Comparison of ENCODE assay signal across 11 cellular contexts in the genomic region with DNA sequence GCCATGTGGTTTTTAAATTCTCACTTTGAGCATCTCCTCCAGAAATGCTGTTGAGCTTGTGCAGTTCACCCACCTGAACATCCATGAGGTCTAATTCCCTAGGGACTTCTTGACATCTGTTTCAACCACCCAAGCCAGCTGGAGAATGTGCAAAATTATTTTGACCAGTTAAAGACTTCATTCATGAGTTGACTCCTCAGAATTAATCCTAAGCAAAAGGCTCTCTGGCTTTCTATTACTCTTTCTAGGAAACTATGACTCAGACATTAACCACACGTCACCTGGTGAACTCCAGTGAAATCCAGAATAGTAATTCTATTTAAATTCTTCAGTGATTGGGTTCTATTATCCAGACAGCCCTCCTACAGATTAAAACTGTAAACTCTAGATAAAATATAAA.
DNase-seq lines count a peak whose midpoint lies in the region; ATAC-seq and TF ChIP-seq lines count a peak whose summit lies in the region.
"Had no signal": no experiment of that assay in that cellular context is flagged by ENCODE, and none has a peak within 500 bp of the region (broad histone marks: within the 10 kb centered on the region; RNA-seq: fewer than 3 reads in every experiment).

No MANE protein-coding gene starts in this region.

- ATAC-seq in activated CD8-positive, alpha-beta memory T cell treated with anti-CD3 and anti-CD28 coated beads, Interleukin-2, amount 10 ng/mL, durations not matched to agents 7 days and 5 days = peak; percentile 63
- peak; percentile 85 for ATAC-seq in HG02884 (IDR thresholded peaks at IDR 0.05; ENCODE audit: unreplicated experiment)
- peak; percentile 61 for ATAC-seq in stimulated activated memory B cell treated with anti-CD40 and anti-IgM and Interleukin-4, amounts not matched to agents 10 μg/mL and 1 μg/mL and 100 μg/mL, for 72 hours

- peak overlapping the region; percentile 71 for H3K27ac Mint-ChIP-seq in activated CD8-positive, alpha-beta memory T cell treated with anti-CD3 and anti-CD28 coated beads, Interleukin-2, amount 10 ng/mL, durations not matched to agents 7 days and 5 days
- H3K27ac Mint-ChIP-seq in stimulated activated memory B cell treated with anti-CD40 and anti-IgM and Interleukin-4, amounts not matched to agents 10 μg/mL and 1 μg/mL and 100 μg/mL, for 72 hours = no peak overlapping the region
- no peak overlapping the region for H3K27ac Mint-ChIP-seq in activated T-helper 2 cell treated with anti-CD3 and anti-CD28 coated beads, Interferon-gamma antibody, Interleukin-2, Interleukin-4, amounts not matched to agents 10 μg/mL and 5 μg/mL and 100 μg/mL, durations not matched to agents 14 hours and 24 hours and 36 hours

- no peaks in the 10 kb centered on the region for H3K9me2 ChIP-seq in OCI-LY7 (ENCODE audit: insufficient read depth, low read length)

- peaks cover 17% of the 10 kb centered on the region for H3K4me1 ChIP-seq in OCI-LY7 (ENCODE audit: insufficient read depth, low read length, poor library complexity, severe bottlenecking)

- no peak overlapping the region for H3K27ac ChIP-seq in OCI-LY7 (ENCODE audit: low read depth, low read length, poor library complexity, severe bottlenecking)
- H3K27ac ChIP-seq: C4-2B, PC-9 had no signal

- H3K4me3 ChIP-seq in OCI-LY7 (ENCODE audit: low read depth, low read length, poor library complexity, severe bottlenecking) = no peak overlapping the region
- H3K4me3 ChIP-seq: PC-9 had no signal

- no TSS peak for BruUV-seq in OCI-LY7 (replicated peaks; lab: Mats Ljungman, UMichigan)

- no peaks in the 10 kb centered on the region for H3K36me3 ChIP-seq in OCI-LY7 (ENCODE audit: insufficient read depth, low read length)

- POLR2A ChIA-PET in OCI-LY7 (lab: Charles Lee) = interaction anchor here (1.0 to 2.4 kb wide), 2 partner anchors 15 to 20 kb away, joined by 3 to 6 read pairs; no protein-coding TSS in a partner anchor

- intact Hi-C loops in OCI-LY7 (cut with micrococcal nuclease; ENCODE audit: unreplicated experiment) = no loop called here
- intact Hi-C loops in activated T-helper 2 cell treated with anti-CD3 and anti-CD28 coated beads, Interferon-gamma antibody, Interleukin-2, Interleukin-4, amounts not matched to agents 10 μg/mL and 5 μg/mL and 100 μg/mL, durations not matched to agents 14 hours and 24 hours and 36 hours (cut with micrococcal nuclease) = loop anchor here (5.0 kb wide), 2 partner anchors 64 to 136 kb away; no protein-coding TSS in a partner anchor

- DNase-seq in activated CD8-positive, alpha-beta memory T cell treated with anti-CD3 and anti-CD28 coated beads, Interleukin-2, amount 10 ng/mL, durations not matched to agents 7 days and 5 days = no peak
- no peak for DNase-seq in activated CD8-positive, alpha-beta memory T cell treated with anti-CD3 and anti-CD28 coated beads, Interleukin-2, amount 50 U/mL, for 4 hours
- peak; percentile 35 for DNase-seq in OCI-LY7 (ENCODE audit: low spot score)
- no peak for DNase-seq in activated T-helper 2 cell treated with anti-CD3 and anti-CD28 coated beads, Interferon-gamma antibody, Interleukin-2, Interleukin-4, amounts not matched to agents 10 μg/mL and 5 μg/mL and 100 μg/mL, durations not matched to agents 14 hours and 24 hours and 36 hours (ENCODE audit: low spot score)
- DNase-seq in T1000 (lab: John Stamatoyannopoulos, UW) = no peak
- DNase-seq in NCI-H1436 (lab: John Stamatoyannopoulos, UW) = no peak
- DNase-seq: cerebellar nuclear complex, PC-9 had no signal

- no peak overlapping the region for H3K4me3 Mint-ChIP-seq in activated CD8-positive, alpha-beta memory T cell treated with anti-CD3 and anti-CD28 coated beads, Interleukin-2, amount 10 ng/mL, durations not matched to agents 7 days and 5 days
- no peak overlapping the region for H3K4me3 Mint-ChIP-seq in stimulated activated memory B cell treated with anti-CD40 and anti-IgM and Interleukin-4, amounts not matched to agents 10 μg/mL and 1 μg/mL and 100 μg/mL, for 72 hours
- H3K4me3 Mint-ChIP-seq in activated T-helper 2 cell treated with anti-CD3 and anti-CD28 coated beads, Interferon-gamma antibody, Interleukin-2, Interleukin-4, amounts not matched to agents 10 μg/mL and 5 μg/mL and 100 μg/mL, durations not matched to agents 14 hours and 24 hours and 36 hours (ENCODE audit: low read depth) = no peak overlapping the region

- TF ChIP-seq CTCF in OCI-LY7 (conservative IDR thresholded peaks at IDR 0.05; ENCODE audit: low read length) = no peak

- CTCF ChIA-PET in activated CD8-positive, alpha-beta memory T cell treated with anti-CD3 and anti-CD28 coated beads, Interleukin-2, amount 10 ng/mL, durations not matched to agents 7 days and 5 days (lab: Charles Lee) = no interaction called here
- CTCF ChIA-PET in OCI-LY7 (lab: Charles Lee; ENCODE audit: unreplicated experiment) = no interaction called here

- H3K79me2 ChIP-seq in OCI-LY7 (ENCODE audit: insufficient read depth, low read depth, low read length) = no peaks in the 10 kb centered on the region

- H3K4me1 Mint-ChIP-seq in activated CD8-positive, alpha-beta memory T cell treated with anti-CD3 and anti-CD28 coated beads, Interleukin-2, amount 10 ng/mL, durations not matched to agents 7 days and 5 days = peaks cover 82% of the 10 kb centered on the region
- peaks cover 46% of the 10 kb centered on the region for H3K4me1 Mint-ChIP-seq in stimulated activated memory B cell treated with anti-CD40 and anti-IgM and Interleukin-4, amounts not matched to agents 10 μg/mL and 1 μg/mL and 100 μg/mL, for 72 hours
- peaks cover 68% of the 10 kb centered on the region for H3K4me1 Mint-ChIP-seq in activated T-helper 2 cell treated with anti-CD3 and anti-CD28 coated beads, Interferon-gamma antibody, Interleukin-2, Interleukin-4, amounts not matched to agents 10 μg/mL and 5 μg/mL and 100 μg/mL, durations not matched to agents 14 hours and 24 hours and 36 hours (ENCODE audit: low read depth)

- H2AFZ ChIP-seq in OCI-LY7 (ENCODE audit: low read length) = no peak overlapping the region
- H2AFZ ChIP-seq: PC-9 had no signal

- H3K36me3 Mint-ChIP-seq in activated CD8-positive, alpha-beta memory T cell treated with anti-CD3 and anti-CD28 coated beads, Interleukin-2, amount 10 ng/mL, durations not matched to agents 7 days and 5 days = peaks cover 65% of the 10 kb centered on the region
- peaks cover 79% of the 10 kb centered on the region for H3K36me3 Mint-ChIP-seq in stimulated activated memory B cell treated with anti-CD40 and anti-IgM and Interleukin-4, amounts not matched to agents 10 μg/mL and 1 μg/mL and 100 μg/mL, for 72 hours
- H3K36me3 Mint-ChIP-seq in activated T-helper 2 cell treated with anti-CD3 and anti-CD28 coated beads, Interferon-gamma antibody, Interleukin-2, Interleukin-4, amounts not matched to agents 10 μg/mL and 5 μg/mL and 100 μg/mL, durations not matched to agents 14 hours and 24 hours and 36 hours (ENCODE audit: low read depth) = peaks cover 64% of the 10 kb centered on the region

- no peaks in the 10 kb centered on the region for H3K9me3 ChIP-seq in OCI-LY7 (ENCODE audit: low read length)

- H3K27me3 Mint-ChIP-seq in activated CD8-positive, alpha-beta memory T cell treated with anti-CD3 and anti-CD28 coated beads, Interleukin-2, amount 10 ng/mL, durations not matched to agents 7 days and 5 days = no peaks in the 10 kb centered on the region
- H3K27me3 Mint-ChIP-seq in stimulated activated memory B cell treated with anti-CD40 and anti-IgM and Interleukin-4, amounts not matched to agents 10 μg/mL and 1 μg/mL and 100 μg/mL, for 72 hours = no peaks in the 10 kb centered on the region
- H3K27me3 Mint-ChIP-seq in activated T-helper 2 cell treated with anti-CD3 and anti-CD28 coated beads, Interferon-gamma antibody, Interleukin-2, Interleukin-4, amounts not matched to agents 10 μg/mL and 5 μg/mL and 100 μg/mL, durations not matched to agents 14 hours and 24 hours and 36 hours (ENCODE audit: low read depth) = no peaks in the 10 kb centered on the region

- H3K9me3 Mint-ChIP-seq in activated CD8-positive, alpha-beta memory T cell treated with anti-CD3 and anti-CD28 coated beads, Interleukin-2, amount 10 ng/mL, durations not matched to agents 7 days and 5 days (ENCODE audit: low read depth) = peaks cover 7% of the 10 kb centered on the region
- peaks cover 10% of the 10 kb centered on the region for H3K9me3 Mint-ChIP-seq in stimulated activated memory B cell treated with anti-CD40 and anti-IgM and Interleukin-4, amounts not matched to agents 10 μg/mL and 1 μg/mL and 100 μg/mL, for 72 hours
- H3K9me3 Mint-ChIP-seq in activated T-helper 2 cell treated with anti-CD3 and anti-CD28 coated beads, Interferon-gamma antibody, Interleukin-2, Interleukin-4, amounts not matched to agents 10 μg/mL and 5 μg/mL and 100 μg/mL, durations not matched to agents 14 hours and 24 hours and 36 hours = peaks cover 25% of the 10 kb centered on the region

- no peak overlapping the region for H3K4me2 ChIP-seq in OCI-LY7 (ENCODE audit: low read length)
- H3K4me2 ChIP-seq: PC-9 had no signal

- no peaks in the 10 kb centered on the region for H4K20me1 ChIP-seq in OCI-LY7 (ENCODE audit: insufficient read depth, low read length)
